In genomic region chr21:15751561-15751960, GRCh38 we compare ENCODE assay signal across 25 cellular contexts. TPM values are rescaled to one million over a fixed set of nuclear protein-coding genes. Genes with fewer than 3 reads are reported as not detected.
DNase-seq lines count a peak whose midpoint lies in the region; ATAC-seq and TF ChIP-seq lines count a peak whose summit lies in the region.
"Had no signal": no experiment of that assay in that cellular context is flagged by ENCODE, and none has a peak within 500 bp of the region (broad histone marks: within the 10 kb centered on the region; RNA-seq: fewer than 3 reads in every experiment).

No MANE protein-coding gene starts in this region.

- no peaks in the 10 kb centered on the region for H3K27me3 Mint-ChIP-seq in chondrocyte (ENCODE audit: low read depth)
- H3K27me3 Mint-ChIP-seq: B cell; CD4-positive, CD25-positive, alpha-beta regulatory T cell had no signal

- DNase-seq in chondrocyte (ENCODE audit: low spot score): no peak
- peak; percentile 39 for DNase-seq in fibroblast of pulmonary artery (ENCODE audit: low read depth)
- DNase-seq in NCI-H748 treated with DMSO at 0.1 percent for 48 hours (lab: John Stamatoyannopoulos, UW): no peak
- no peak for DNase-seq in heart left ventricle
- DNase-seq in posterior cingulate gyrus: no peak
- DNase-seq in D341Med (ENCODE audit: low spot score): no peak
- DNase-seq: 8988T; ACHN; Caco-2; CD4-positive, CD25-positive, alpha-beta regulatory T cell; CD8-positive, alpha-beta T cell; DMS 273 treated with DMSO at 0.1 percent for 48 hours; DMS79; EL; GDM1; GM23248; H7; HCEC 1CT had no signal

- peaks cover 70% of the 10 kb centered on the region for H3K4me1 Mint-ChIP-seq in chondrocyte (ENCODE audit: low read depth)

- no peak overlapping the region for H3K4me3 Mint-ChIP-seq in chondrocyte (ENCODE audit: unreplicated experiment)
- H3K4me3 Mint-ChIP-seq: B cell; CD4-positive, CD25-positive, alpha-beta regulatory T cell; CD8-positive, alpha-beta T cell had no signal

- TF ChIP-seq POLR2A in heart left ventricle (IDR thresholded peaks at IDR 0.05): no peak

- no peaks in the 10 kb centered on the region for H3K36me3 Mint-ChIP-seq in chondrocyte (ENCODE audit: low read depth)

- no peaks in the 10 kb centered on the region for H3K27me3 ChIP-seq in heart left ventricle
- H3K27me3 ChIP-seq: BLaER1 had no signal

- peaks cover 2% of the 10 kb centered on the region for H3K9me3 Mint-ChIP-seq in chondrocyte (ENCODE audit: low read depth)
- H3K9me3 Mint-ChIP-seq: CD8-positive, alpha-beta T cell had no signal

- peaks cover 0 to 83% (median 37%) of the 10 kb centered on the region in 12 donors for H3K4me1 ChIP-seq in heart left ventricle

- H3K4me3 ChIP-seq in fibroblast of pulmonary artery (replicated peaks; ENCODE audit: low read depth, low read length) (no peak overlapping the region), heart left ventricle (no peak overlapping the region)
- H3K4me3 ChIP-seq: A549, BLaER1, GM12878, GM23248 had no signal

- H3K36me3 ChIP-seq in heart left ventricle: no peaks in the 10 kb centered on the region

- intact Hi-C loops in heart left ventricle (cut with DNase I) (no loop called here), posterior cingulate gyrus (cut with DNase I) (no loop called here)

- H3K9me3 ChIP-seq in heart left ventricle: no peaks in the 10 kb centered on the region

- peak overlapping the region; percentile 8 for H3K27ac Mint-ChIP-seq in chondrocyte (ENCODE audit: unreplicated experiment)
- H3K27ac Mint-ChIP-seq: B cell; CD8-positive, alpha-beta T cell had no signal

- TF ChIP-seq CTCF in 22Rv1 (IDR thresholded peaks at IDR 0.05): no peak
- no peak for TF ChIP-seq CTCF in VCaP (conservative IDR thresholded peaks at IDR 0.05)
- no peak for TF ChIP-seq CTCF in chondrocyte (IDR thresholded peaks at IDR 0.05)
- no peak for TF ChIP-seq CTCF in fibroblast of pulmonary artery (IDR thresholded peaks at IDR 0.05; ENCODE audit: low read length, missing control alignments)
- TF ChIP-seq CTCF in heart left ventricle (IDR thresholded peaks at IDR 0.05): no peak

- H3K27ac ChIP-seq in 22Rv1 (0 out of 2 replicates have a peak overlapping the region, but pooled peaks have one; percentile 29), VCaP (peak overlapping the region; percentile 11; the same call in 1 of the 2 replicates), heart left ventricle (no peak overlapping the region)
- H3K27ac ChIP-seq: BLaER1, C4-2B, GM23248 had no signal

- no peak for ATAC-seq in heart left ventricle
- ATAC-seq: A549; CD8-positive, alpha-beta T cell; GM12878 had no signal

RNA-seq across cellular contexts. Expression of gene USP25, which starts 21.8 kb away (rescaled TPM):
- 47.2 to 58.9 TPM (median 58.5 TPM) in 3 replicates for total RNA-seq in chondrocyte
- total RNA-seq in heart left ventricle: 10 to 100 TPM; 33.8 to 55.3 (median 45.7) TPM
- 10 to 100 TPM; 20.4 to 24.1 TPM for polyA plus RNA-seq in heart left ventricle

Comparison
In these comparisons a context has a peak if more than half of its experiments do, and no peak if none do; other contexts are left out.
1. H3K27ac ChIP-seq: peak in 22Rv1 (single experiment) and VCaP (single experiment); none in heart left ventricle (0 of 12).